In the genomic region with DNA sequence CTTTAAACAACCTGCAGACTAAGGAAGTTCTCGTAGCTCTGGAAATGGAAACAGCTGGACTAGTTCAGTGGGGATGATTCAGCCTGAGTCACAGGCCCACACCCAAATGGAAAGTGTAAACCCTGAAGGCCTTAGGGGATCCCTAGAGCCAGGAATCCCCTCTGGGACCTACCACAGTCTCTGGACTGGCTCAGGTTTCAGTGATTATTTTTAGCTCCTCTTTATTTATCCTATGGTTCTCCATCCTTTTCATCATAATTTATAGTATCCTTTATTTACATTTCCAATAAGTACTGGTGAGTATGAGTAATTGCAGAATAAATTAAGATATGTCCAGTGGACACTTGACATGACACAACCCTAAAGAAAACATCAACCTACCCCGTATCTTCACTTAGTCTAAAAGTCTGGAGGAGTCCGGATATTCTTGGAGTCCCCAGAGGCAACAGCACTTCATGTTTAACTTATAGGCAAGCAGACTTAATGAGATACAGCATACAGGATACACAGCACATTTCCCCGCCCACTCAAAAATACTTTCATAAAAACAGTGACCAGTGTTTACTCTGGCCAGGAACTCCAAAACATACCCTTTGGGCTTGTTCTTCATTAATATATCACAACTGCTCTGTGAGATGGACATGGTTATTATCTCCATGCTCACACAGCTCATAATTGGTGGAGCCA, we compare ENCODE assay signal across 11 cellular contexts. TPM values are rescaled to one million over a fixed set of nuclear protein-coding genes. Genes with fewer than 3 reads are reported as not detected.
DNase-seq lines count a peak whose midpoint lies in the region; ATAC-seq and TF ChIP-seq lines count a peak whose summit lies in the region.
"Had no signal": no experiment of that assay in that cellular context is flagged by ENCODE, and none has a peak within 500 bp of the region (broad histone marks: within the 10 kb centered on the region; RNA-seq: fewer than 3 reads in every experiment).

No MANE protein-coding gene starts in this region.

- no peaks in the 10 kb centered on the region for H3K9me3 ChIP-seq in HUES48 (ENCODE audit: control insufficient read depth, insufficient read depth, low read length)
- H3K9me3 ChIP-seq in esophagus muscularis mucosa: no peaks in the 10 kb centered on the region

- intact Hi-C loops in esophagus muscularis mucosa (cut with DNase I): no loop called here

- H3K27ac Mint-ChIP-seq in WTC11 (no peak overlapping the region), glutamatergic neuron (ENCODE audit: unreplicated experiment) (no peak overlapping the region)
- H3K27ac Mint-ChIP-seq: activated CD8-positive, alpha-beta memory T cell treated with anti-CD3 and anti-CD28 coated beads, Interleukin-2, amount 10 ng/mL, durations not matched to agents 7 days and 5 days had no signal

- H3K4me1 ChIP-seq in HUES48 (ENCODE audit: control insufficient read depth, insufficient read depth, low read length) (peaks cover 16% of the 10 kb centered on the region), esophagus muscularis mucosa (peaks cover 0 to 15% (median 4%) of the 10 kb centered on the region in 4 donors)

- H3K4me3 Mint-ChIP-seq in WTC11: no peak overlapping the region
- H3K4me3 Mint-ChIP-seq in glutamatergic neuron (ENCODE audit: unreplicated experiment): no peak overlapping the region
- H3K4me3 Mint-ChIP-seq: activated CD8-positive, alpha-beta memory T cell treated with anti-CD3 and anti-CD28 coated beads, Interleukin-2, amount 10 ng/mL, durations not matched to agents 7 days and 5 days had no signal

- no peak for TF ChIP-seq CTCF in WTC11 (IDR thresholded peaks at IDR 0.05)
- TF ChIP-seq CTCF in glutamatergic neuron (IDR thresholded peaks at IDR 0.05; ENCODE audit: partially characterized antibody, unreplicated experiment): no peak
- no peak for TF ChIP-seq CTCF in esophagus muscularis mucosa (IDR thresholded peaks at IDR 0.05)
- no peak for TF ChIP-seq CTCF in GM13977 (IDR thresholded peaks at IDR 0.05; ENCODE audit: extremely low read depth, insufficient read depth, missing control alignments)

- H3K27me3 ChIP-seq in HUES48 (ENCODE audit: control insufficient read depth, insufficient read depth, low read length): no peaks in the 10 kb centered on the region; the same call in 1 of the 2 replicates
- H3K27me3 ChIP-seq in esophagus muscularis mucosa: no peaks in the 10 kb centered on the region

- POLR2A ChIA-PET in WTC11 (lab: Charles Lee): no interaction called here

- H3K27ac ChIP-seq in HUES48 (ENCODE audit: low read depth, low read length) (peak overlapping the region; percentile 20), esophagus muscularis mucosa (replicated peaks in 1 of 4) (no peak overlapping the region)
- H3K27ac ChIP-seq: KMS-11 had no signal

- no peak for TF ChIP-seq EP300 in esophagus muscularis mucosa (IDR thresholded peaks at IDR 0.05)

- peaks cover 38% of the 10 kb centered on the region for H3K4me1 Mint-ChIP-seq in WTC11
- peaks cover 17% of the 10 kb centered on the region for H3K4me1 Mint-ChIP-seq in glutamatergic neuron (ENCODE audit: low read depth, unreplicated experiment)
- H3K4me1 Mint-ChIP-seq: activated CD8-positive, alpha-beta memory T cell treated with anti-CD3 and anti-CD28 coated beads, Interleukin-2, amount 10 ng/mL, durations not matched to agents 7 days and 5 days had no signal

- H3K9ac ChIP-seq in HUES48 (ENCODE audit: low read depth, low read length): no peak overlapping the region
- H3K9ac ChIP-seq: KMS-11 had no signal

- peaks cover 13% of the 10 kb centered on the region for H3K27me3 Mint-ChIP-seq in WTC11 (ENCODE audit: low read depth)
- peaks cover 2% of the 10 kb centered on the region for H3K27me3 Mint-ChIP-seq in glutamatergic neuron (ENCODE audit: unreplicated experiment)
- H3K27me3 Mint-ChIP-seq: activated CD8-positive, alpha-beta memory T cell treated with anti-CD3 and anti-CD28 coated beads, Interleukin-2, amount 10 ng/mL, durations not matched to agents 7 days and 5 days had no signal

- H3K4me3 ChIP-seq in HUES48 (ENCODE audit: low read depth, low read length) (no peak overlapping the region), esophagus muscularis mucosa (no peak overlapping the region)

- H3K9me3 Mint-ChIP-seq in WTC11 (peaks cover 7% of the 10 kb centered on the region), glutamatergic neuron (ENCODE audit: unreplicated experiment) (peaks cover 2% of the 10 kb centered on the region)

- in situ Hi-C loops in GM13977 (cut with MboI; ENCODE audit: low pct_unique_long_range_greater_than_20kb, low sequenced_read_pairs, unreplicated experiment): no loop called here

- CTCF ChIA-PET in WTC11 (lab: Charles Lee): interaction anchor here (0.6 kb wide), 1 partner anchor 152 kb away, joined by 3 read pairs; no protein-coding TSS in a partner anchor

- no peak for TF ChIP-seq POLR2A in esophagus muscularis mucosa (IDR thresholded peaks at IDR 0.05; ENCODE audit: low read depth)

- H3K36me3 ChIP-seq in HUES48 (ENCODE audit: control insufficient read depth, insufficient read depth, low read length): no peaks in the 10 kb centered on the region
- no peaks in the 10 kb centered on the region for H3K36me3 ChIP-seq in esophagus muscularis mucosa

- ATAC-seq in WTC11: 0 out of 2 replicates have a peak, but pooled peaks have one; percentile 19
- ATAC-seq in activated CD4-positive, CD25-positive, alpha-beta regulatory T cell treated with anti-CD3 and anti-CD28 coated beads, Interleukin-2, amount 50 U/mL, for 24 hours: no peak
- ATAC-seq: activated CD8-positive, alpha-beta memory T cell treated with anti-CD3 and anti-CD28 coated beads, Interleukin-2, amount 10 ng/mL, durations not matched to agents 7 days and 5 days had no signal

- DNase-seq in COR-L47 (lab: John Stamatoyannopoulos, UW) (peak; percentile 8), WTC11 (ENCODE audit: low spot score) (no peak), left kidney (ENCODE audit: low read depth, low spot score) (peak; percentile 71), glutamatergic neuron (no peak), esophagus muscularis mucosa (ENCODE audit: extremely low spot score) (no peak), GM13977 (ENCODE audit: low spot score) (no peak)
- DNase-seq: activated CD8-positive, alpha-beta memory T cell treated with anti-CD3 and anti-CD28 coated beads, Interleukin-2, amount 10 ng/mL, durations not matched to agents 7 days and 5 days; head of caudate nucleus had no signal

- 29% methylated on average over 4 of the region's 4 CpGs for WGBS in esophagus muscularis mucosa

- H3K36me3 Mint-ChIP-seq in WTC11 (peaks cover 7% of the 10 kb centered on the region; the same call in 1 of the 2 replicates), glutamatergic neuron (ENCODE audit: unreplicated experiment) (peaks cover 6% of the 10 kb centered on the region)
- H3K36me3 Mint-ChIP-seq: activated CD8-positive, alpha-beta memory T cell treated with anti-CD3 and anti-CD28 coated beads, Interleukin-2, amount 10 ng/mL, durations not matched to agents 7 days and 5 days had no signal

TF ChIP-seq in WTC11, 78 proteins besides CTCF, POLR2A, EP300 and RAD21 (continues in another document):
- TF ChIP-seq ETV6 (CRISPR knock-in tag; IDR thresholded peaks at IDR 0.05): no peak
- TF ChIP-seq, protein P1, sequence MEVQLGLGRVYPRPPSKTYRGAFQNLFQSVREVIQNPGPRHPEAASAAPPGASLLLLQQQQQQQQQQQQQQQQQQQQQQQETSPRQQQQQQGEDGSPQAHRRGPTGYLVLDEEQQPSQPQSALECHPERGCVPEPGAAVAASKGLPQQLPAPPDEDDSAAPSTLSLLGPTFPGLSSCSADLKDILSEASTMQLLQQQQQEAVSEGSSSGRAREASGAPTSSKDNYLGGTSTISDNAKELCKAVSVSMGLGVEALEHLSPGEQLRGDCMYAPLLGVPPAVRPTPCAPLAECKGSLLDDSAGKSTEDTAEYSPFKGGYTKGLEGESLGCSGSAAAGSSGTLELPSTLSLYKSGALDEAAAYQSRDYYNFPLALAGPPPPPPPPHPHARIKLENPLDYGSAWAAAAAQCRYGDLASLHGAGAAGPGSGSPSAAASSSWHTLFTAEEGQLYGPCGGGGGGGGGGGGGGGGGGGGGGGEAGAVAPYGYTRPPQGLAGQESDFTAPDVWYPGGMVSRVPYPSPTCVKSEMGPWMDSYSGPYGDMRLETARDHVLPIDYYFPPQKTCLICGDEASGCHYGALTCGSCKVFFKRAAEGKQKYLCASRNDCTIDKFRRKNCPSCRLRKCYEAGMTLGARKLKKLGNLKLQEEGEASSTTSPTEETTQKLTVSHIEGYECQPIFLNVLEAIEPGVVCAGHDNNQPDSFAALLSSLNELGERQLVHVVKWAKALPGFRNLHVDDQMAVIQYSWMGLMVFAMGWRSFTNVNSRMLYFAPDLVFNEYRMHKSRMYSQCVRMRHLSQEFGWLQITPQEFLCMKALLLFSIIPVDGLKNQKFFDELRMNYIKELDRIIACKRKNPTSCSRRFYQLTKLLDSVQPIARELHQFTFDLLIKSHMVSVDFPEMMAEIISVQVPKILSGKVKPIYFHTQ (CRISPR knock-in tag; IDR thresholded peaks at IDR 0.05): no peak
- TF ChIP-seq, protein P2, sequence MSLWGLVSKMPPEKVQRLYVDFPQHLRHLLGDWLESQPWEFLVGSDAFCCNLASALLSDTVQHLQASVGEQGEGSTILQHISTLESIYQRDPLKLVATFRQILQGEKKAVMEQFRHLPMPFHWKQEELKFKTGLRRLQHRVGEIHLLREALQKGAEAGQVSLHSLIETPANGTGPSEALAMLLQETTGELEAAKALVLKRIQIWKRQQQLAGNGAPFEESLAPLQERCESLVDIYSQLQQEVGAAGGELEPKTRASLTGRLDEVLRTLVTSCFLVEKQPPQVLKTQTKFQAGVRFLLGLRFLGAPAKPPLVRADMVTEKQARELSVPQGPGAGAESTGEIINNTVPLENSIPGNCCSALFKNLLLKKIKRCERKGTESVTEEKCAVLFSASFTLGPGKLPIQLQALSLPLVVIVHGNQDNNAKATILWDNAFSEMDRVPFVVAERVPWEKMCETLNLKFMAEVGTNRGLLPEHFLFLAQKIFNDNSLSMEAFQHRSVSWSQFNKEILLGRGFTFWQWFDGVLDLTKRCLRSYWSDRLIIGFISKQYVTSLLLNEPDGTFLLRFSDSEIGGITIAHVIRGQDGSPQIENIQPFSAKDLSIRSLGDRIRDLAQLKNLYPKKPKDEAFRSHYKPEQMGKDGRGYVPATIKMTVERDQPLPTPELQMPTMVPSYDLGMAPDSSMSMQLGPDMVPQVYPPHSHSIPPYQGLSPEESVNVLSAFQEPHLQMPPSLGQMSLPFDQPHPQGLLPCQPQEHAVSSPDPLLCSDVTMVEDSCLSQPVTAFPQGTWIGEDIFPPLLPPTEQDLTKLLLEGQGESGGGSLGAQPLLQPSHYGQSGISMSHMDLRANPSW (CRISPR knock-in tag; conservative IDR thresholded peaks at IDR 0.05; ENCODE audit: low read depth): no peak
- TF ChIP-seq, protein P3, sequence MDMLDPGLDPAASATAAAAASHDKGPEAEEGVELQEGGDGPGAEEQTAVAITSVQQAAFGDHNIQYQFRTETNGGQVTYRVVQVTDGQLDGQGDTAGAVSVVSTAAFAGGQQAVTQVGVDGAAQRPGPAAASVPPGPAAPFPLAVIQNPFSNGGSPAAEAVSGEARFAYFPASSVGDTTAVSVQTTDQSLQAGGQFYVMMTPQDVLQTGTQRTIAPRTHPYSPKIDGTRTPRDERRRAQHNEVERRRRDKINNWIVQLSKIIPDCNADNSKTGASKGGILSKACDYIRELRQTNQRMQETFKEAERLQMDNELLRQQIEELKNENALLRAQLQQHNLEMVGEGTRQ (CRISPR knock-in tag; IDR thresholded peaks at IDR 0.05): no peak

RNA-seq across cellular contexts. Expression of a gene that starts 28.4 kb away (rescaled TPM):
- total RNA-seq in WTC11 (2021) (0.76 to 2.5 TPM (median 1.5 TPM) in 3 replicates), glutamatergic neuron (ENCODE audit: unreplicated experiment) (0.96 TPM), esophagus muscularis mucosa (10 to 100 TPM; 10.1 to 29.2 (median 15.8) TPM)
- total RNA-seq: activated CD8-positive, alpha-beta memory T cell treated with anti-CD3 and anti-CD28 coated beads, Interleukin-2, amount 10 ng/mL, durations not matched to agents 7 days and 5 days had no signal

Comparison
In these comparisons a context has a peak if more than half of its experiments do, and no peak if none do; other contexts are left out.
1. DNase-seq: peak in COR-L47 (single experiment) and left kidney (single experiment); none in WTC11 (single experiment), glutamatergic neuron (single experiment), esophagus muscularis mucosa (single experiment) and GM13977 (single experiment).